Comparison of ENCODE assay signal across 14 cellular contexts in the genomic region with DNA sequence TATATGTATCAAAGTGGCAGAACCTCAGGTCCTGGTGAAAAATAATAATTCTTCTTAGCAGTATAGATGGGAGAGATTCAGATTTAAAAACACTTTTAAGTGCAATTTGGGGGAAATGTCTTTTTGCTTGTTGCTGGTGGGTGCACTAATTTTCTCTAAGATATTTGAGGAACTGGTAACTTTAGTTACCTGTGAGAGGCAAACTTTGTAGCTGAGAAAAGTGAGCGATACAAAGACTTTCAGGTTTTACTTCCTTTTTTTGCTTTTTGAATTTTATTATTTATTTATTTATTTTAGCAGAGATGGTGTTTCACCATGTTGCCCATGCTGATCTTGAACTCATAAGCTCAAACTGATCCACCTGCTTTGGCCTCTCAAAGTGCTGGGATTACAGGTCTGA.
DNase-seq lines count a peak whose midpoint lies in the region; ATAC-seq, FAIRE-seq and TF ChIP-seq lines count a peak whose summit lies in the region.
"Had no signal": no experiment of that assay in that cellular context is flagged by ENCODE, and none has a peak within 500 bp of the region (broad histone marks: within the 10 kb centered on the region; RNA-seq: fewer than 3 reads in every experiment).

No MANE protein-coding gene starts in this region.

- intact Hi-C loops in HepG2 (cut with micrococcal nuclease; ENCODE audit: unreplicated experiment): no loop called here

- POLR2A ChIA-PET in activated CD4-positive, alpha-beta memory T cell treated with anti-CD3 and anti-CD28 coated beads, Interleukin-2, amount 10 ng/mL, durations not matched to agents 7 days and 5 days (lab: Charles Lee): no interaction called here
- POLR2A ChIA-PET in HepG2 (lab: Yijun Ruan, JAX): no interaction called here

- peaks cover 25% of the 10 kb centered on the region for H3K4me1 Mint-ChIP-seq in activated CD4-positive, alpha-beta memory T cell treated with anti-CD3 and anti-CD28 coated beads, Interleukin-2, amount 10 ng/mL, durations not matched to agents 7 days and 5 days

- in situ Hi-C loops in HepG2 (cut with HindIII; ENCODE audit: extremely low pct_ligation_motif_present, low pct_unique_long_range_greater_than_20kb): no loop called here

- no TSS peak for BruUV-seq in HepG2 (replicated peaks; lab: Mats Ljungman, UMichigan)

- no peak for TF ChIP-seq RAD21 in HepG2 (CRISPR knock-in tag; IDR thresholded peaks at IDR 0.05)

- FAIRE-seq in HepG2 (lab: Jason Lieb, UNC): no peak
- FAIRE-seq: colon, H1 had no signal

- no peak overlapping the region for H3K4me2 ChIP-seq in HepG2 (ENCODE audit: low read depth, low read length)

- 52% methylated on average over 1 of the region's 1 CpG for WGBS in HepG2 (ENCODE audit: low lambda C conversion rate)

- H3K9me3 Mint-ChIP-seq in activated CD4-positive, alpha-beta memory T cell treated with anti-CD3 and anti-CD28 coated beads, Interleukin-2, amount 10 ng/mL, durations not matched to agents 7 days and 5 days: peaks cover 19% of the 10 kb centered on the region

- no peak for TF ChIP-seq POLR2A in HepG2 (IDR thresholded peaks at IDR 0.05; ENCODE audit: insufficient read depth in 1 of 2, low read depth in 2 of 2, low read length in 2 of 2)

- no peaks in the 10 kb centered on the region; a peak in 1 of 5 replicates for H3K27me3 ChIP-seq in HepG2 (ENCODE audit: control insufficient read depth in 1 of 2, insufficient read depth in 2 of 2, low read length in 2 of 2)
- H3K27me3 ChIP-seq: upper lobe of right lung had no signal

- no peaks in the 10 kb centered on the region for H3K4me1 ChIP-seq in HepG2 (ENCODE audit: insufficient read depth, low read length)
- H3K4me1 ChIP-seq: upper lobe of right lung had no signal

- H3K79me2 ChIP-seq in HepG2 (ENCODE audit: insufficient read depth, low read length): no peaks in the 10 kb centered on the region

- no peak overlapping the region for H3K9ac ChIP-seq in HepG2 (ENCODE audit: insufficient read depth, low read depth, low read length)

- no peak overlapping the region for H3K27ac ChIP-seq in caudate nucleus (ENCODE audit: low read depth, low read length)
- H3K27ac ChIP-seq in HepG2 (ENCODE audit: extremely low read length, insufficient read depth, low read length): no peak overlapping the region
- H3K27ac ChIP-seq: upper lobe of right lung had no signal

- ATAC-seq in GM18858 (IDR thresholded peaks at IDR 0.05; ENCODE audit: unreplicated experiment): peak; percentile 57
- ATAC-seq in GM21515 (IDR thresholded peaks at IDR 0.05; ENCODE audit: unreplicated experiment): peak; percentile 70
- peak; percentile 70 for ATAC-seq in HG03095 (IDR thresholded peaks at IDR 0.05; ENCODE audit: unreplicated experiment)
- no peak for ATAC-seq in HepG2
- ATAC-seq: T-cell, upper lobe of right lung had no signal

- CTCF ChIA-PET in activated CD4-positive, alpha-beta memory T cell treated with anti-CD3 and anti-CD28 coated beads, Interleukin-2, amount 10 ng/mL, durations not matched to agents 7 days and 5 days (lab: Charles Lee): no interaction called here
- CTCF ChIA-PET in HepG2 (lab: Yijun Ruan, JAX; ENCODE audit: low intra/inter-chr PET ratio, low total read pairs): no interaction called here

- TF ChIP-seq EP300 in HepG2 (IDR thresholded peaks at IDR 0.05; ENCODE audit: low read depth in 2 of 2, low read length in 2 of 2) (no peak), HepG2 (CRISPR knock-in tag; IDR thresholded peaks at IDR 0.05; ENCODE audit: borderline replicate concordance) (no peak)

- H3K36me3 Mint-ChIP-seq in activated CD4-positive, alpha-beta memory T cell treated with anti-CD3 and anti-CD28 coated beads, Interleukin-2, amount 10 ng/mL, durations not matched to agents 7 days and 5 days (ENCODE audit: low read depth): peaks cover 17% of the 10 kb centered on the region

- H3K27ac Mint-ChIP-seq in activated CD4-positive, alpha-beta memory T cell treated with anti-CD3 and anti-CD28 coated beads, Interleukin-2, amount 10 ng/mL, durations not matched to agents 7 days and 5 days: no peak overlapping the region
- H3K27ac Mint-ChIP-seq: activated naive CD8-positive, alpha-beta T cell treated with anti-CD3 and anti-CD28 coated beads for 36 hours; T-cell had no signal

- peaks cover 6% of the 10 kb centered on the region; the same call in 1 of the 2 replicates for H3K9me3 ChIP-seq in HepG2 (ENCODE audit: low read length)
- H3K9me3 ChIP-seq: upper lobe of right lung had no signal

- H3K36me3 ChIP-seq in HepG2 (replicated peaks in 1 of 2; ENCODE audit: control insufficient read depth in 1 of 2, insufficient read depth in 2 of 2, low read length in 2 of 2): no peaks in the 10 kb centered on the region
- H3K36me3 ChIP-seq: upper lobe of right lung had no signal

- no peak overlapping the region for H3K4me3 ChIP-seq in HepG2 (replicated peaks in 1 of 3; ENCODE audit: insufficient read depth in 1 of 3, low read depth in 2 of 3, low read length in 3 of 3)
- H3K4me3 ChIP-seq: upper lobe of right lung had no signal

- H4K20me1 ChIP-seq in HepG2 (ENCODE audit: insufficient read depth, low read length): no peaks in the 10 kb centered on the region

- H3K4me3 Mint-ChIP-seq in activated CD4-positive, alpha-beta memory T cell treated with anti-CD3 and anti-CD28 coated beads, Interleukin-2, amount 10 ng/mL, durations not matched to agents 7 days and 5 days: no peak overlapping the region
- H3K4me3 Mint-ChIP-seq: activated naive CD8-positive, alpha-beta T cell treated with anti-CD3 and anti-CD28 coated beads for 36 hours; T-cell had no signal

- DNase-seq in RPMI8226 (peak; percentile 15), caudate nucleus (lab: John Stamatoyannopoulos, UW) (no peak), HepG2 (ENCODE audit: low spot score) (no peak), NCI-H524 treated with DMSO at 0.1 percent for 48 hours (lab: John Stamatoyannopoulos, UW) (no peak)
- no peak for DNase-seq in activated CD4-positive, alpha-beta memory T cell treated with anti-CD3 and anti-CD28 coated beads, Interleukin-2, amount 10 ng/mL, durations not matched to agents 7 days and 5 days
- DNase-seq: activated naive CD8-positive, alpha-beta T cell treated with anti-CD3 and anti-CD28 coated beads for 36 hours; NCI-H187 treated with DMSO at 0.1 percent for 48 hours; T-cell; upper lobe of right lung had no signal

- no peaks in the 10 kb centered on the region for H3K27me3 Mint-ChIP-seq in activated CD4-positive, alpha-beta memory T cell treated with anti-CD3 and anti-CD28 coated beads, Interleukin-2, amount 10 ng/mL, durations not matched to agents 7 days and 5 days
- H3K27me3 Mint-ChIP-seq: activated naive CD8-positive, alpha-beta T cell treated with anti-CD3 and anti-CD28 coated beads for 36 hours; T-cell had no signal

- no peak for TF ChIP-seq CTCF in HepG2 (CRISPR knock-in tag; IDR thresholded peaks at IDR 0.05)

- no peak overlapping the region for H2AFZ ChIP-seq in HepG2 (ENCODE audit: low read length)

TF ChIP-seq in HepG2, 621 proteins besides CTCF, POLR2A, EP300 and RAD21:
- TF ChIP-seq, protein P1, sequence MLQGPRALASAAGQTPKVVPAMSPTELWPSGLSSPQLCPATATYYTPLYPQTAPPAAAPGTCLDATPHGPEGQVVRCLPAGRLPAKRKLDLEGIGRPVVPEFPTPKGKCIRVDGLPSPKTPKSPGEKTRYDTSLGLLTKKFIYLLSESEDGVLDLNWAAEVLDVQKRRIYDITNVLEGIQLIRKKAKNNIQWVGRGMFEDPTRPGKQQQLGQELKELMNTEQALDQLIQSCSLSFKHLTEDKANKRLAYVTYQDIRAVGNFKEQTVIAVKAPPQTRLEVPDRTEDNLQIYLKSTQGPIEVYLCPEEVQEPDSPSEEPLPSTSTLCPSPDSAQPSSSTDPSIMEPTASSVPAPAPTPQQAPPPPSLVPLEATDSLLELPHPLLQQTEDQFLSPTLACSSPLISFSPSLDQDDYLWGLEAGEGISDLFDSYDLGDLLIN (CRISPR knock-in tag; IDR thresholded peaks at IDR 0.05; ENCODE audit: borderline replicate concordance): no peak
- TF ChIP-seq TMF1 (CRISPR knock-in tag; IDR thresholded peaks at IDR 0.05; ENCODE audit: low read depth): no peak
- no peak for TF ChIP-seq ZFP36L1 (CRISPR knock-in tag; IDR thresholded peaks at IDR 0.05)
